26 cellular contexts compared by ENCODE assay signal in the genomic region with DNA sequence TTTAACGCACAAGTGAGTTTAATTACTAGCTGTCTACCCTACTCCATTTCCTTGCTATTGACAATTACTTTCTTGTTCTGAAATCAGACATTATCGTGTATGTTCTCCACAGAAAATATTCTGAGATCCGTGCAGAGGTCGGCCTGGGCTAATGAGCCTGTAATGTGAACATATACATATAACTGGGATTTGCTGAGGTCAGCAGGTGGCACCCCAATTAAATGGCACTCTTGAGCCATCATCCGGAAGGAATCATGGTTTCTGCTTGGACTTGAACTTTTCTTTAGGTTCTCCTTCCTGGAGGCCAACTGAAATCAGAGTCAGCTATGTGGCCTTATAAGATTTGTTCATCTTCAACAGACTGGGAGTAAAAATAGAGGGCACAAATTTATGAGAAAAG.
DNase-seq lines count a peak whose midpoint lies in the region; ATAC-seq, FAIRE-seq and TF ChIP-seq lines count a peak whose summit lies in the region.
"Had no signal": no experiment of that assay in that cellular context is flagged by ENCODE, and none has a peak within 500 bp of the region (broad histone marks: within the 10 kb centered on the region; RNA-seq: fewer than 3 reads in every experiment).

No MANE protein-coding gene starts in this region.

- H3K4me3 Mint-ChIP-seq in dendritic cell treated with granulocyte-macrophage colony-stimulating factor and Interleukin-4, amounts not matched to agents 40 ng/mL and 50 ng/mL, for 4 days, result peak overlapping the region; percentile 71
- peak overlapping the region; percentile 69 to 80 for H3K4me3 Mint-ChIP-seq in stimulated activated naive B cell treated with anti-CD40 and anti-IgM and Interleukin-4, amounts not matched to agents 10 μg/mL and 1 μg/mL and 100 μg/mL, for 72 hours
- H3K4me3 Mint-ChIP-seq: HFFc6 had no signal

- DNase-seq in GM19239 (ENCODE audit: insufficient read length, low spot score) (no peak), putamen (ENCODE audit: low spot score) (no peak), midbrain (lab: John Stamatoyannopoulos, UW) (no peak)
- no peak for DNase-seq in stimulated activated naive B cell treated with anti-CD40 and anti-IgM and Interleukin-4, amounts not matched to agents 10 μg/mL and 1 μg/mL and 100 μg/mL, for 72 hours
- DNase-seq: BE2C, Calu3, DMS79 treated with DMSO at 0.1 percent for 48 hours, GOT3, HFFc6, Kasumi-1, NCI-H1092 treated with DMSO at 0.1 percent for 48 hours, NCI-H1436 treated with DMSO at 0.1 percent for 48 hours, NCI-H187 treated with DMSO at 0.1 percent for 48 hours, NCI-H2107, NCI-H446, NCI-H524 treated with DMSO at 0.1 percent for 48 hours, NCI-H82, PC-9, SJCRH30 had no signal

- FAIRE-seq in GM19239 (lab: Jason Lieb, UNC), result peak; percentile 61

- H3K4me2 ChIP-seq in DOHH2 (ENCODE audit: low read length), result peak overlapping the region; percentile 10; the same call in 1 of the 2 replicates
- H3K4me2 ChIP-seq: PC-9 had no signal

- 0 out of 2 replicates have a peak, but pooled peaks cover 4% of the 10 kb centered on the region for H3K27me3 ChIP-seq in DOHH2 (ENCODE audit: control insufficient read depth, low read length)
- H3K27me3 ChIP-seq: SJCRH30 had no signal

- H3K4me3 ChIP-seq in DOHH2 (ENCODE audit: low read length), result no peak overlapping the region
- H3K4me3 ChIP-seq: HAP-1, PC-9, SJCRH30 had no signal

- no peaks in the 10 kb centered on the region for H3K9me2 ChIP-seq in DOHH2 (replicated peaks; ENCODE audit: control insufficient read depth, low read length)

- TF ChIP-seq CTCF in DOHH2 (IDR thresholded peaks at IDR 0.05; ENCODE audit: low read depth, low read length, poor library complexity, severe bottlenecking), result no peak

- H3K27ac ChIP-seq in DOHH2 (ENCODE audit: low read depth, low read length), result no peak overlapping the region
- H3K27ac ChIP-seq: HL-60, PC-9, SJCRH30 had no signal

- H3K27ac Mint-ChIP-seq in dendritic cell treated with granulocyte-macrophage colony-stimulating factor and Interleukin-4, amounts not matched to agents 40 ng/mL and 50 ng/mL, for 4 days, result peak overlapping the region; percentile 74
- peak overlapping the region; percentile 100 for H3K27ac Mint-ChIP-seq in stimulated activated naive B cell treated with anti-CD40 and anti-IgM and Interleukin-4, amounts not matched to agents 10 μg/mL and 1 μg/mL and 100 μg/mL, for 72 hours
- H3K27ac Mint-ChIP-seq: HFFc6 had no signal

- no peaks in the 10 kb centered on the region for H4K20me1 ChIP-seq in DOHH2 (ENCODE audit: control insufficient read depth, insufficient read depth, low read depth, low read length)

- H3K79me2 ChIP-seq in DOHH2 (ENCODE audit: control insufficient read depth, low read length), result peaks cover 16% of the 10 kb centered on the region

- H3K36me3 Mint-ChIP-seq in dendritic cell treated with granulocyte-macrophage colony-stimulating factor and Interleukin-4, amounts not matched to agents 40 ng/mL and 50 ng/mL, for 4 days (ENCODE audit: low read depth), result peaks cover 83% of the 10 kb centered on the region
- H3K36me3 Mint-ChIP-seq in stimulated activated naive B cell treated with anti-CD40 and anti-IgM and Interleukin-4, amounts not matched to agents 10 μg/mL and 1 μg/mL and 100 μg/mL, for 72 hours, result peaks cover 67 to 88% of the 10 kb centered on the region in 2 donors

- peaks cover 91% of the 10 kb centered on the region for H3K4me1 ChIP-seq in DOHH2 (ENCODE audit: control insufficient read depth, low read length)
- H3K4me1 ChIP-seq: BE2C, HAP-1, SJCRH30 had no signal

- no peak for ATAC-seq in stimulated activated naive B cell treated with anti-CD40 and anti-IgM and Interleukin-4, amounts not matched to agents 10 μg/mL and 1 μg/mL and 100 μg/mL, for 72 hours (replicated peaks)
- ATAC-seq in HG03095 (IDR thresholded peaks at IDR 0.05; ENCODE audit: unreplicated experiment), result no peak
- ATAC-seq: Right ventricle myocardium inferior, SK-N-SH treated with all-trans-retinoic acid at 6 μM for 48 hours had no signal

- intact Hi-C loops in dendritic cell treated with granulocyte-macrophage colony-stimulating factor and Interleukin-4, amounts not matched to agents 40 ng/mL and 50 ng/mL, for 4 days (cut with micrococcal nuclease), result no loop called here

- peaks cover 62% of the 10 kb centered on the region for H3K4me1 Mint-ChIP-seq in dendritic cell treated with granulocyte-macrophage colony-stimulating factor and Interleukin-4, amounts not matched to agents 40 ng/mL and 50 ng/mL, for 4 days (ENCODE audit: low read depth)
- H3K4me1 Mint-ChIP-seq in stimulated activated naive B cell treated with anti-CD40 and anti-IgM and Interleukin-4, amounts not matched to agents 10 μg/mL and 1 μg/mL and 100 μg/mL, for 72 hours, result peaks cover 58 to 95% of the 10 kb centered on the region in 2 donors

- H3K9me3 Mint-ChIP-seq in dendritic cell treated with granulocyte-macrophage colony-stimulating factor and Interleukin-4, amounts not matched to agents 40 ng/mL and 50 ng/mL, for 4 days, result no peaks in the 10 kb centered on the region
- H3K9me3 Mint-ChIP-seq in stimulated activated naive B cell treated with anti-CD40 and anti-IgM and Interleukin-4, amounts not matched to agents 10 μg/mL and 1 μg/mL and 100 μg/mL, for 72 hours, result no peaks in the 10 kb centered on the region
- H3K9me3 Mint-ChIP-seq: HFFc6 had no signal

- peaks cover 23% of the 10 kb centered on the region for H3F3A ChIP-seq in DOHH2 (ENCODE audit: control insufficient read depth, insufficient read depth)

- no peaks in the 10 kb centered on the region for H3K9me3 ChIP-seq in DOHH2 (ENCODE audit: control insufficient read depth, insufficient read depth, low read length)
- H3K9me3 ChIP-seq: BE2C, HAP-1, SJCRH30 had no signal

- no peaks in the 10 kb centered on the region for H3K27me3 Mint-ChIP-seq in dendritic cell treated with granulocyte-macrophage colony-stimulating factor and Interleukin-4, amounts not matched to agents 40 ng/mL and 50 ng/mL, for 4 days
- H3K27me3 Mint-ChIP-seq in stimulated activated naive B cell treated with anti-CD40 and anti-IgM and Interleukin-4, amounts not matched to agents 10 μg/mL and 1 μg/mL and 100 μg/mL, for 72 hours, result no peaks in the 10 kb centered on the region

- peaks cover 29% of the 10 kb centered on the region for H3K36me3 ChIP-seq in DOHH2 (ENCODE audit: control insufficient read depth, low read length)
- H3K36me3 ChIP-seq: BE2C, HAP-1, SJCRH30 had no signal
